Comparison of ENCODE assay signal across 8 cellular contexts in the genomic region with DNA sequence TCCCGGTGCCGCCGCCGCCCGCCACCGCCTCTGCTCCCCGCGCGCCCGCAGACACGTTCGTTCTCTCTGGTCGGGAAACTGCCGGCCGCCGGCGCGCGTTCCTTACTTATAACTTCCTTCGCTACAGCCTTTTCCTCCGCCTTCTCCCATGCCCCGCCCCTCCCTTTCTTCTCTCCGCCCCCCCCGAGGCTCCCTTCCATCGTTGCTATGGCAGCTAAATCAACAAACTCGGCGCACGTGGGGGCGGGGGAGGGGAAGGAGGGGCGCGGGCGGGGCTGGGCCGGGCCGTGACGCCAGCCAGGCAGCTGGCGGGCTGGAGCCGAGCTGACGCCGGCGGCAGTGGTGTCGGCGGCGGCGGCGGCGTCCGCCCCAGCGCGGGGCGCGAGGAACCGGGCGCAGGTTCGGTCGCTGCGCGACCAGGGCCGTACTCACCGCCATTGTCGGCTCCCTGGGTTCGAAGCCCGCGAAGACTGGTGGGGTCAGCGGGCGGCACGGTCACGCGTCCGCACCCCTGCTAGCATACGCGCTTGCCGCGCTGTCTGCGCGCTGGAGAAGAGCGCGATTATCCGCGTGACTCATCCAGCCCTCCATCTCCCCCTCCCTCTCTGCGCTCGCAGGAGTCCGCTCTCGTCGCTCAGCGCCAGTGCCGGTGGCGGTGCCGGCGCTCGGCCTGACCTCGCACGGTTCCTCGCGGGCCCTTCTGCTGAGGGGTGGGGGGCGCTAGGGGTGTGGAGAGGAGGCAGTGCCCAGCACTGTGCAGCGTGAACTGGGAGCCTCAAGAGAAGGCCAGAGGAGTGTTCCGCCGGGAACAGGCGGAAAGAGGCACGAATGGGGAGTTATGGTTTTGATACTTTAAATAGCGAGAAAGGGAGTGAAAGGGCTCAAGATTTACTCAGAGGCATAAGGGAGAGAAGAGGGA. TPM values are rescaled to one million over a fixed set of nuclear protein-coding genes. Genes with fewer than 3 reads are reported as not detected.
A peak's percentile ranks its signal among the peaks of the same experiment; 100 is the strongest.
DNase-seq lines count a peak whose midpoint lies in the region; ATAC-seq and TF ChIP-seq lines count a peak whose summit lies in the region.

Gene KLF4, minus strand, starts transcription at position 83 of the 919 bp plus-strand sequence. CDS start 597 bp downstream, outside the sequence.

- peaks cover 50% of the 10 kb centered on the region for H3K27me3 ChIP-seq in A673 (replicated peaks; ENCODE audit: insufficient read depth, low read depth, low read length, poor library complexity)

- ATAC-seq in GM18909 (IDR thresholded peaks at IDR 0.05; ENCODE audit: poor library complexity, unreplicated experiment) (peak; percentile 69), HG03175 (IDR thresholded peaks at IDR 0.05; ENCODE audit: unreplicated experiment) (peak; percentile 73)

- H3K9me3 ChIP-seq in A673 (ENCODE audit: low read depth, low read length, poor library complexity, severe bottlenecking), result no peaks in the 10 kb centered on the region

- TF ChIP-seq POLR2A in lower leg skin (IDR thresholded peaks at IDR 0.05), result peak in 1 of 2 donors; percentile 79

- no peaks in the 10 kb centered on the region for H3K36me3 ChIP-seq in A673 (ENCODE audit: insufficient read depth, low read length, poor library complexity, severe bottlenecking)

- peaks cover 28% of the 10 kb centered on the region for H3K4me1 ChIP-seq in A673 (ENCODE audit: insufficient read depth, low read length, poor library complexity, severe bottlenecking)

- intact Hi-C loops in A673 (cut with micrococcal nuclease; ENCODE audit: unreplicated experiment) (loop anchor here (5.0 to 10.0 kb wide), 3 partner anchors 68 to 1267 kb away; no protein-coding TSS in a partner anchor), lower leg skin (cut with DNase I; ENCODE audit: low total_unique reads) (loop anchor here (2.0 to 5.0 kb wide), 3 partner anchors 147 to 1077 kb away; no protein-coding TSS in a partner anchor)

- peak; percentile 95 for DNase-seq in A673 (ENCODE audit: low spot score)
- peak; percentile 96 for DNase-seq in NCI-H460 (ENCODE audit: extremely low read depth, low read depth)
- DNase-seq in activated CD4-positive, alpha-beta T cell treated with anti-CD3 and anti-CD28 coated beads, Interleukin-2, amount 50 U/mL, for 4 hours, result peak; percentile 19 to 28
- peak; percentile 94 for DNase-seq in ecto neural progenitor cell (ENCODE audit: low spot score)
- peak; percentile 92 to 99 for DNase-seq in lower leg skin (ENCODE audit: low spot score in 2 of 2)
- DNase-seq in stimulated activated CD4-positive, alpha-beta T cell treated with anti-CD3 and anti-CD28 coated beads, Interleukin-2, amount 100 ng/mL, for 4 hours (ENCODE audit: low read depth), result peak; percentile 35

- no peak for TF ChIP-seq CTCF in A673 (conservative IDR thresholded peaks at IDR 0.05; ENCODE audit: low read depth, low read length)
- no peak for TF ChIP-seq CTCF in lower leg skin (IDR thresholded peaks at IDR 0.05)

- peak within 1 kb of the TSS; percentile 60 for H3K27ac ChIP-seq in A673 (ENCODE audit: low read depth, low read length, poor library complexity, severe bottlenecking)

- H3K4me3 ChIP-seq in A673 (ENCODE audit: low read depth, low read length, poor library complexity, severe bottlenecking), result peak within 1 kb of the TSS; percentile 40
- H3K4me3 ChIP-seq in lower leg skin (ENCODE audit: low read depth, poor library complexity, severe bottlenecking), result peak within 1 kb of the TSS; percentile 90

- WGBS in lower leg skin, 2 donors, result 0 to 1% methylated on average over 44 to 81 of the region's 101 CpGs

- CTCF ChIA-PET in A673 (lab: Charles Lee), result no interaction called here

- POLR2A ChIA-PET in A673 (lab: Charles Lee; ENCODE audit: low non-redundant PET), result interaction anchor here (0.5 to 0.6 kb wide), 2 partner anchors 83 to 93 kb away, joined by 3 to 9 read pairs; no protein-coding TSS in a partner anchor

- BruUV-seq in A673 (replicated peaks; lab: Mats Ljungman, UMichigan), result no TSS peak

RNA-seq across cellular contexts. Expression of gene KLF4, which starts in this region (rescaled TPM):
- total RNA-seq in A673 (2021) (0.28 and 0.49 TPM in 2 replicates), lower leg skin (100 to 1,000 TPM; 562 to 846 (median 608) TPM)
- total RNA-seq in NCI-H460 (2014; rRNA removed; shearing (Covaris generic)), result 95.9 and 100 TPM in 2 replicates
- 81.5 and 87.6 TPM in 2 replicates for polyA plus RNA-seq in NCI-H460 (2014; cell fraction: nucleus; rRNA removed)

Comparison
In these comparisons a context has a peak if more than half of its experiments do, and no peak if none do; other contexts are left out.
1. Peak in every context shown above with its lines: DNase-seq, ATAC-seq, H3K4me3 ChIP-seq and H3K27ac ChIP-seq.
2. RNA of gene KLF4 (total RNA-seq): 562 to 846 TPM in lower leg skin and 95.9 to 100 TPM in NCI-H460; 0.28 to 0.49 TPM in A673; every median in the first group is over 10 times any median in the second.
3. Peak in DNase-seq, H3K4me3 ChIP-seq and H3K27ac ChIP-seq in A673; RNA of the gene not detected or under 1 TPM.
4. DNase-seq: peak in every context shown above with its lines; median percentile 96 in NCI-H460; 96 in lower leg skin; 95 in A673; 94 in ecto neural progenitor cell; 35 in stimulated activated CD4-positive, alpha-beta T cell treated with anti-CD3 and anti-CD28 coated beads, Interleukin-2, amount 100 ng/mL, for 4 hours; 24 in activated CD4-positive, alpha-beta T cell treated with anti-CD3 and anti-CD28 coated beads, Interleukin-2, amount 50 U/mL, for 4 hours.